Comparison of ENCODE assay signal across 8 cellular contexts in the genomic region with DNA sequence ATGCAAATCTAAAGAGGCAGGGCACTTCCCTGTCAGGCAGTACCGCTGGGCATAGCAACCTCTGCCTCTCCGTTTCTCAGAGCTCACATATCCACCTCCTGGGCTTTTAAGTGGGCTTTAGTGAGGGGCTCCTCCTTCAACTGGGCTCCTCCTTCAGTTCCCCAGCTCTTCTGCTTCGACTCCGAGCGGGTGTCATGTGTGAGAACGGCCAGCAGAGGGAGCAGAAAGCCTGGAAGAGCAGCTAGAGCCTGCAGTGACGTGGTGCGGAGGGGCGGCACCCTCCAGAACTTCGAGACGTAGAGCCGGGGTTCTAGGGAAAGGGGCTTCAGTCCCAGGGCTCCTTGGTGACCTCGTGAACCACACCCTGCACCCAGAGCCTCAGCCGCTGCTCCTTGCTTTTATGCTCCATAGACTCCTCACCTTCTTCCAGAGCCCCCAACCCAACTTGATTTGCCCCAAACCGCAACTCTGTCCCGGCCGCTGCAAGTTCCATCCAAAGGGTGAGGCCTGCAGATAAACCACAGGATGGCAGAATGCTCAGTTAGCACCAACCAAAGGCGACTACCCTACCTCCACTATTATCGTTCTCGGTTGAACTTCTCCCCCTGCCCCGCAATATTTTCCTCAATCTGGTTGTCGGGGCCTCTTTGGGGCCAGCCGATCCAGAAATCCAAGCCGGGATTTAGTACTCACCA. TPM values are rescaled to one million over a fixed set of nuclear protein-coding genes. Genes with fewer than 3 reads are reported as not detected.
DNase-seq lines count a peak whose midpoint lies in the region; ATAC-seq, FAIRE-seq and TF ChIP-seq lines count a peak whose summit lies in the region.

No MANE protein-coding gene starts in this region.

- H3K4me1 ChIP-seq in right cardiac atrium (ENCODE audit: control insufficient read depth, insufficient read depth, low read length) (no peaks in the 10 kb centered on the region), psoas muscle (peaks cover 38% of the 10 kb centered on the region)

- no peaks in the 10 kb centered on the region for H3K36me3 ChIP-seq in psoas muscle (ENCODE audit: insufficient read depth in 1 of 2, low read depth in 1 of 2)

- WGBS in right cardiac atrium, result under 1% methylated on average over 24 of the region's 24 CpGs
- 0 to 1% (median 0%) methylated on average over 24 of the region's 24 CpGs for WGBS in psoas muscle, 3 donors

- peak overlapping the region; percentile 54 for H3K4me3 ChIP-seq in right cardiac atrium (ENCODE audit: low read length)
- H3K4me3 ChIP-seq in psoas muscle, result peak overlapping the region; percentile 77

- FAIRE-seq in GM12891 (lab: Jason Lieb, UNC) (peak; percentile 90), urothelium cell line (lab: Jason Lieb, UNC) (no peak)

- ATAC-seq in HG02852 (IDR thresholded peaks at IDR 0.05; ENCODE audit: unreplicated experiment), result peak; percentile 49
- ATAC-seq in T-cell (replicated peaks in 1 of 4), result peak; percentile 75 to 78 (median 78)
- ATAC-seq in right cardiac atrium, result peak; percentile 78 to 80
- peak; percentile 63 to 80 (median 72) for ATAC-seq in psoas muscle

- H3K27ac Mint-ChIP-seq in T-cell, result peak overlapping the region; percentile 95 to 97

- H3K27me3 ChIP-seq in right cardiac atrium (ENCODE audit: control insufficient read depth, insufficient read depth) (no peaks in the 10 kb centered on the region), psoas muscle (ENCODE audit: insufficient read depth in 3 of 3, low read length in 2 of 3) (peaks cover 0 to 8% (median 6%) of the 10 kb centered on the region in 3 donors)

- POLR2A ChIA-PET in T-cell (lab: Charles Lee), result interaction anchor here (0.6 to 1.1 kb wide), 5 partner anchors 19 to 54 kb away, joined by 3 to 5 read pairs (median 3); no protein-coding TSS in a partner anchor

- peak; percentile 74 for DNase-seq in GM12891 (ENCODE audit: insufficient read length, low spot score)
- DNase-seq in NCI-H146 (lab: John Stamatoyannopoulos, UW), result peak; percentile 89
- DNase-seq in T-cell, result peak; percentile 86 to 95 (median 92)
- DNase-seq in amygdala (lab: John Stamatoyannopoulos, UW), result peak; percentile 17 to 93 (median 82)
- DNase-seq in right cardiac atrium, result peak; percentile 94 to 98 (median 97)
- peak; percentile 94 to 96 for DNase-seq in psoas muscle
- peak; percentile 89 for DNase-seq in urothelium cell line (ENCODE audit: low spot score)

- H3K9me3 ChIP-seq in right cardiac atrium (ENCODE audit: control insufficient read depth, low read length) (no peaks in the 10 kb centered on the region), psoas muscle (no peaks in the 10 kb centered on the region)

- 0 out of 2 replicates have a peak, but pooled peaks have one; percentile 1 for TF ChIP-seq POLR2A in GM12891 (IDR thresholded peaks at IDR 0.05; ENCODE audit: low read depth, low read length)

- TF ChIP-seq CTCF in psoas muscle (IDR thresholded peaks at IDR 0.05), result peak; percentile 89

- H3K27ac ChIP-seq in right cardiac atrium (ENCODE audit: low read length) (peak overlapping the region; percentile 74), psoas muscle (peak overlapping the region; percentile 61)

- H3K4me3 Mint-ChIP-seq in T-cell, result peak overlapping the region; percentile 81 to 95 (median 94)

- CTCF ChIA-PET in T-cell (lab: Charles Lee), result interaction anchor here (0.5 to 5.8 kb wide), 40 partner anchors 9 to 797 kb away, joined by 3 to 53 read pairs (median 4); partner anchors contain the start of genes ARHGAP9 (in 2 of the 2) and SHMT2 (in 1 of the 2)

- H3K36me3 Mint-ChIP-seq in T-cell, result no peaks in the 10 kb centered on the region

- H3K4me1 Mint-ChIP-seq in T-cell, result peaks cover 38 to 59% (median 46%) of the 10 kb centered on the region in 3 donors

- H3K27me3 Mint-ChIP-seq in T-cell, result peaks cover 0 to 18% of the 10 kb centered on the region in 2 donors

- intact Hi-C loops in right cardiac atrium (cut with DNase I), result no loop called here
- intact Hi-C loops in psoas muscle (cut with DNase I), result loop anchor here in 1 of 2 donors (2.0 to 5.0 kb wide), 2 partner anchors 150 to 197 kb away; no protein-coding TSS in a partner anchor

- H3K9me3 Mint-ChIP-seq in T-cell, result no peaks in the 10 kb centered on the region

TF ChIP-seq in GM12891, 5 proteins besides CTCF, POLR2A, EP300 and RAD21:
- TF ChIP-seq POLR2AphosphoS5 (IDR thresholded peaks at IDR 0.05; ENCODE audit: low read depth, low read length) (no peak), SPI1 (IDR thresholded peaks at IDR 0.05; ENCODE audit: low read depth, low read length) (peak; percentile 31; the same call in 1 of the 2 replicates), PAX5 (IDR thresholded peaks at IDR 0.05; ENCODE audit: insufficient read depth, low read length, severe bottlenecking) (no peak)

RNA-seq across cellular contexts. Expression of gene GLI1, which starts 0.4 kb away (rescaled TPM):
- polyA plus RNA-seq in GM12891 (2012; ENCODE audit: low read depth, missing spikeins), result 0.42 TPM
- total RNA-seq in T-cell (1 to 10 TPM in 2 of 5 donors, under 1 TPM in 3; 0.53 to 1.6 (median 0.82) TPM), right cardiac atrium (1 to 10 TPM; 1.6 to 3.1 (median 2.5) TPM), psoas muscle (under 1 TPM in 3 of 4 donors, not detected in 1; 0.07 to 0.86 (median 0.61) TPM)
- polyA plus RNA-seq in right cardiac atrium (0.59 TPM), psoas muscle (under 1 TPM; 0.21 to 0.34 (median 0.23) TPM)

RNA-seq across cellular contexts. Expression of gene INHBE, which starts 4.1 kb away (rescaled TPM):
- 0.41 TPM for polyA plus RNA-seq in GM12891 (2012; ENCODE audit: low read depth, missing spikeins)
- total RNA-seq in T-cell (under 1 TPM in 3 of 5 donors, not detected in 2; 0.09 to 0.13 (median 0.12) TPM), right cardiac atrium (not detected), psoas muscle (1 to 10 TPM in 2 of 4 donors, under 1 TPM in 2; 0.23 to 6.8 (median 2.1) TPM)
- polyA plus RNA-seq in right cardiac atrium (not detected), psoas muscle (1 to 10 TPM in 1 of 3 donors, under 1 TPM in 2; 0.18 to 1.4 (median 0.18) TPM)

RNA-seq across cellular contexts. Expression of gene ARHGAP9, which starts 20.5 kb away (rescaled TPM):
- 71.0 TPM for polyA plus RNA-seq in GM12891 (2012; ENCODE audit: low read depth, missing spikeins)
- 100 to 1,000 TPM; 198 to 413 (median 243) TPM for total RNA-seq in T-cell
- total RNA-seq in right cardiac atrium, result 10 to 100 TPM in 1 of 4 donors, 1 to 10 TPM in 3; 4.8 to 10.2 (median 7.5) TPM
- polyA plus RNA-seq in right cardiac atrium, result 3.0 TPM
- 1 to 10 TPM; 1.3 to 5.4 (median 4.1) TPM for total RNA-seq in psoas muscle
- polyA plus RNA-seq in psoas muscle, result 1 to 10 TPM in 2 of 3 donors, under 1 TPM in 1; 0.91 to 2.0 (median 1.4) TPM

RNA-seq across cellular contexts. Expression of gene INHBC, which starts 24.6 kb away (rescaled TPM):
- polyA plus RNA-seq in GM12891 (2012; ENCODE audit: low read depth, missing spikeins), result 0.15 TPM
- total RNA-seq in T-cell, result under 1 TPM in 3 of 5 donors, not detected in 2; 0.13 to 0.23 (median 0.18) TPM
- not detected for total RNA-seq in right cardiac atrium
- not detected for polyA plus RNA-seq in right cardiac atrium
- total RNA-seq in psoas muscle, result under 1 TPM in 2 of 4 donors, not detected in 2; 0.18 to 0.21 TPM
- under 1 TPM in 1 of 3 donors, not detected in 2; 0.05 TPM for polyA plus RNA-seq in psoas muscle

RNA-seq across cellular contexts. Expression of gene R3HDM2, which starts 28.4 kb away (rescaled TPM):
- polyA plus RNA-seq in GM12891 (2012; ENCODE audit: low read depth, missing spikeins), result 13.3 TPM
- 100 to 1,000 TPM in 2 of 5 donors, 10 to 100 TPM in 3; 88.3 to 122 (median 94.7) TPM for total RNA-seq in T-cell
- total RNA-seq in right cardiac atrium, result 10 to 100 TPM; 68.3 to 85.2 (median 76.5) TPM
- polyA plus RNA-seq in right cardiac atrium, result 23.1 TPM
- total RNA-seq in psoas muscle, result 10 to 100 TPM; 41.4 to 64.9 (median 45.0) TPM
- polyA plus RNA-seq in psoas muscle, result 10 to 100 TPM; 12.1 to 22.6 (median 20.9) TPM

Comparison
In these comparisons a context has a peak if more than half of its experiments do, and no peak if none do; other contexts are left out.
1. Peak in every context shown above with its lines: DNase-seq, ATAC-seq, H3K4me3 ChIP-seq and H3K27ac ChIP-seq.
2. RNA of gene ARHGAP9, which starts 20.5 kb away (total RNA-seq): 198 to 413 TPM in T-cell; 4.8 to 10.2 TPM in right cardiac atrium and 1.3 to 5.4 TPM in psoas muscle; every median in the first group is over 10 times any median in the second.